5 cellular contexts compared by ENCODE assay signal in the genomic region with DNA sequence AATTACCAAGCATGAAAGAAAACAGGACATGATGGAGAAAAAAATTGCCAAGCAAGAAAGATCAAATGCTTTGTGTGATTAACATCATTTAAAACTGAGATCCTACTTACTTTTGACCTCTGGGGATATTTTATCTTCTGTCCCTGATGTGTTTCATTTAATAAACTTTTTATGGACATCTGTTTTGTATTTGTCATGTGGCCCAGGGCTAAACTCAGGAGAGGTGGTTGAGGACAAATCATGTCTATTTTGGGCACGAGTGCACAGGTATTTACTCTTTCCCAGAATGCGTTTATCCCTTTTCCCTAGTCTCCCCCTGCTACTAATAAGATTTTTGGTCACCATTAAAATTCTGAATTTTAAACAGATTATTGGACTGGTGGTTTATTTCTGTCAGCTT.
"Had no signal": no experiment of that assay in that cellular context is flagged by ENCODE, and none has a peak within 500 bp of the region (broad histone marks: within the 10 kb centered on the region; RNA-seq: fewer than 3 reads in every experiment).

No MANE protein-coding gene starts in this region.

- H3K4me3 ChIP-seq: GM23338, K562 had no signal

- DNase-seq: H9, HCEC 1CT, IMR-90 had no signal

- H2AFZ ChIP-seq: GM23338 had no signal

- H3K4me2 ChIP-seq: GM23338 had no signal

- H3K27ac Mint-ChIP-seq: GM23338, H9 had no signal

- ATAC-seq: GM23338, K562 had no signal

- H3K9me3 Mint-ChIP-seq: GM23338, H9 had no signal

- H3K4me3 Mint-ChIP-seq: GM23338, H9 had no signal

- H3K4me1 Mint-ChIP-seq: GM23338, H9 had no signal
